In genomic region chr7:140593583-140593982, GRCh38 we compare ENCODE assay signal across 19 cellular contexts. TPM values are rescaled to one million over a fixed set of nuclear protein-coding genes. Genes with fewer than 3 reads are reported as not detected.
DNase-seq lines count a peak whose midpoint lies in the region; ATAC-seq and TF ChIP-seq lines count a peak whose summit lies in the region.
"Had no signal": no experiment of that assay in that cellular context is flagged by ENCODE, and none has a peak within 500 bp of the region (broad histone marks: within the 10 kb centered on the region; RNA-seq: fewer than 3 reads in every experiment).

No MANE protein-coding gene starts in this region.

- CTCF ChIA-PET in WTC11 (lab: Charles Lee): interaction anchor here (0.6 to 0.8 kb wide), 2 partner anchors 75 to 182 kb away, joined by 3 read pairs; no protein-coding TSS in a partner anchor

- H3K4me1 Mint-ChIP-seq in activated naive CD8-positive, alpha-beta T cell treated with anti-CD3 and anti-CD28 coated beads, Interleukin-2, amount 10 ng/mL, durations not matched to agents 7 days and 5 days: peaks cover 8% of the 10 kb centered on the region
- H3K4me1 Mint-ChIP-seq in mesothelial cell of epicardium: peaks cover 22% of the 10 kb centered on the region
- peaks cover 14% of the 10 kb centered on the region for H3K4me1 Mint-ChIP-seq in WTC11
- H3K4me1 Mint-ChIP-seq: CD14-positive monocyte had no signal

- no peak for TF ChIP-seq CTCF in mesothelial cell of epicardium (IDR thresholded peaks at IDR 0.05; ENCODE audit: unreplicated experiment)
- TF ChIP-seq CTCF in WTC11 (IDR thresholded peaks at IDR 0.05): no peak

- H3K27ac Mint-ChIP-seq in activated naive CD8-positive, alpha-beta T cell treated with anti-CD3 and anti-CD28 coated beads, Interleukin-2, amount 10 ng/mL, durations not matched to agents 7 days and 5 days: no peak overlapping the region
- H3K27ac Mint-ChIP-seq in mesothelial cell of epicardium (no peak overlapping the region), WTC11 (no peak overlapping the region; the same call in 1 of the 2 replicates)
- H3K27ac Mint-ChIP-seq: activated CD4-positive, alpha-beta T cell treated with anti-CD3 and anti-CD28 coated beads, Interleukin-2, amount 10 ng/mL, durations not matched to agents 24 days and 14 days; activated naive CD4-positive, alpha-beta T cell treated with anti-CD3 and anti-CD28 coated beads, Interleukin-2, amount 10 ng/mL, durations not matched to agents 7 days and 5 days; CD14-positive monocyte had no signal

- H3K4me3 ChIP-seq in GM08714 (ENCODE audit: low read length): peak overlapping the region; percentile 27; the same call in 1 of the 2 replicates
- H3K4me3 ChIP-seq: gastroesophageal sphincter had no signal

- H3K36me3 Mint-ChIP-seq in activated naive CD8-positive, alpha-beta T cell treated with anti-CD3 and anti-CD28 coated beads, Interleukin-2, amount 10 ng/mL, durations not matched to agents 7 days and 5 days: no peaks in the 10 kb centered on the region
- no peaks in the 10 kb centered on the region for H3K36me3 Mint-ChIP-seq in mesothelial cell of epicardium
- no peaks in the 10 kb centered on the region for H3K36me3 Mint-ChIP-seq in WTC11
- H3K36me3 Mint-ChIP-seq: activated naive CD4-positive, alpha-beta T cell treated with anti-CD3 and anti-CD28 coated beads, Interleukin-2, amount 10 ng/mL, durations not matched to agents 7 days and 5 days; CD14-positive monocyte had no signal

- DNase-seq in activated naive CD8-positive, alpha-beta T cell treated with anti-CD3 and anti-CD28 coated beads, Interleukin-2, amount 10 ng/mL, durations not matched to agents 7 days and 5 days: no peak
- DNase-seq in NCI-H1694 treated with DMSO at 0.1 percent for 48 hours (lab: John Stamatoyannopoulos, UW): no peak
- DNase-seq in stimulated activated CD8-positive, alpha-beta memory T cell treated with anti-CD3 and anti-CD28 coated beads, Interleukin-4, amount 100 ng/mL, for 48 hours: no peak
- no peak for DNase-seq in mesothelial cell of epicardium (ENCODE audit: low spot score in 2 of 2, unreplicated experiment in 2 of 2)
- no peak for DNase-seq in WTC11 (ENCODE audit: low spot score)
- DNase-seq: activated CD4-positive, alpha-beta T cell treated with anti-CD3 and anti-CD28 coated beads, Interleukin-2, amount 10 ng/mL, durations not matched to agents 24 days and 14 days; activated naive CD4-positive, alpha-beta T cell treated with anti-CD3 and anti-CD28 coated beads, Interleukin-2, amount 10 ng/mL, durations not matched to agents 7 days and 5 days; cortex of kidney; DMS79; NCI-H1105; stimulated activated CD4-positive, alpha-beta T cell treated with anti-CD3 and anti-CD28 coated beads, Interleukin-2, amount 100 ng/mL, for 24 hours; substantia nigra had no signal

- no peaks in the 10 kb centered on the region for H3K9me3 Mint-ChIP-seq in activated naive CD8-positive, alpha-beta T cell treated with anti-CD3 and anti-CD28 coated beads, Interleukin-2, amount 10 ng/mL, durations not matched to agents 7 days and 5 days
- H3K9me3 Mint-ChIP-seq in mesothelial cell of epicardium: no peaks in the 10 kb centered on the region
- H3K9me3 Mint-ChIP-seq in WTC11: no peaks in the 10 kb centered on the region
- H3K9me3 Mint-ChIP-seq: activated CD4-positive, alpha-beta T cell treated with anti-CD3 and anti-CD28 coated beads, Interleukin-2, amount 10 ng/mL, durations not matched to agents 24 days and 14 days; activated naive CD4-positive, alpha-beta T cell treated with anti-CD3 and anti-CD28 coated beads, Interleukin-2, amount 10 ng/mL, durations not matched to agents 7 days and 5 days; brain; CD14-positive monocyte had no signal

- H3K4me3 Mint-ChIP-seq in activated naive CD8-positive, alpha-beta T cell treated with anti-CD3 and anti-CD28 coated beads, Interleukin-2, amount 10 ng/mL, durations not matched to agents 7 days and 5 days: peak overlapping the region; percentile 4
- H3K4me3 Mint-ChIP-seq in mesothelial cell of epicardium (no peak overlapping the region), WTC11 (no peak overlapping the region)
- H3K4me3 Mint-ChIP-seq: activated CD4-positive, alpha-beta T cell treated with anti-CD3 and anti-CD28 coated beads, Interleukin-2, amount 10 ng/mL, durations not matched to agents 24 days and 14 days; activated naive CD4-positive, alpha-beta T cell treated with anti-CD3 and anti-CD28 coated beads, Interleukin-2, amount 10 ng/mL, durations not matched to agents 7 days and 5 days; brain had no signal

- POLR2A ChIA-PET in activated naive CD8-positive, alpha-beta T cell treated with anti-CD3 and anti-CD28 coated beads, Interleukin-2, amount 10 ng/mL, durations not matched to agents 7 days and 5 days (lab: Charles Lee): no interaction called here
- POLR2A ChIA-PET in WTC11 (lab: Charles Lee): interaction anchor here (0.7 kb wide), 1 partner anchor 20 kb away, joined by 3 read pairs; no protein-coding TSS in a partner anchor

- peak; percentile 77 for ATAC-seq in GM19395 (IDR thresholded peaks at IDR 0.05; ENCODE audit: unreplicated experiment)
- ATAC-seq in HG03095 (IDR thresholded peaks at IDR 0.05; ENCODE audit: unreplicated experiment): peak; percentile 53
- no peak for ATAC-seq in activated naive CD8-positive, alpha-beta T cell treated with anti-CD3 and anti-CD28 coated beads, Interleukin-2, amount 10 ng/mL, durations not matched to agents 7 days and 5 days (ENCODE audit: low read depth)
- no peak for ATAC-seq in WTC11
- ATAC-seq: left lobe of liver had no signal

- H3K27me3 Mint-ChIP-seq in activated naive CD8-positive, alpha-beta T cell treated with anti-CD3 and anti-CD28 coated beads, Interleukin-2, amount 10 ng/mL, durations not matched to agents 7 days and 5 days: peaks cover 21% of the 10 kb centered on the region
- H3K27me3 Mint-ChIP-seq in mesothelial cell of epicardium (ENCODE audit: low read depth): no peaks in the 10 kb centered on the region
- no peaks in the 10 kb centered on the region for H3K27me3 Mint-ChIP-seq in WTC11 (ENCODE audit: low read depth)
- H3K27me3 Mint-ChIP-seq: brain had no signal

TF ChIP-seq in WTC11, 78 proteins besides CTCF, POLR2A, EP300 and RAD21 (continues in another document):
- TF ChIP-seq SMAD3 (CRISPR knock-in tag; IDR thresholded peaks at IDR 0.05; ENCODE audit: borderline replicate concordance): no peak
- TF ChIP-seq SP1 (CRISPR knock-in tag; conservative IDR thresholded peaks at IDR 0.05): no peak
- no peak for TF ChIP-seq ZBTB43 (CRISPR knock-in tag; IDR thresholded peaks at IDR 0.05)
- TF ChIP-seq RELA (CRISPR knock-in tag; IDR thresholded peaks at IDR 0.05; ENCODE audit: borderline replicate concordance): no peak
- TF ChIP-seq SOX15 (CRISPR knock-in tag; IDR thresholded peaks at IDR 0.05): no peak
- no peak for TF ChIP-seq FOXP4 (CRISPR knock-in tag; IDR thresholded peaks at IDR 0.05)
- no peak for TF ChIP-seq ZNF281 (CRISPR knock-in tag; IDR thresholded peaks at IDR 0.05)

RNA-seq across cellular contexts. Expression of gene DENND2A, which starts 47.0 kb away (rescaled TPM):
- not detected for total RNA-seq in activated naive CD8-positive, alpha-beta T cell treated with anti-CD3 and anti-CD28 coated beads, Interleukin-2, amount 10 ng/mL, durations not matched to agents 7 days and 5 days
- total RNA-seq in mesothelial cell of epicardium: 31.9 to 38.0 TPM (median 32.3 TPM) in 3 replicates
- 10.0 to 13.6 TPM (median 12.7 TPM) in 3 replicates for total RNA-seq in WTC11 (2021)
- total RNA-seq: activated CD4-positive, alpha-beta T cell treated with anti-CD3 and anti-CD28 coated beads, Interleukin-2, amount 10 ng/mL, durations not matched to agents 24 days and 14 days had no signal

Comparison
In these comparisons a context has a peak if more than half of its experiments do, and no peak if none do; other contexts are left out.
1. ATAC-seq: peak in GM19395 (single experiment) and HG03095 (single experiment); none in activated naive CD8-positive, alpha-beta T cell treated with anti-CD3 and anti-CD28 coated beads, Interleukin-2, amount 10 ng/mL, durations not matched to agents 7 days and 5 days (single experiment) and WTC11 (single experiment).
2. RNA of gene DENND2A, which starts 47.0 kb away (total RNA-seq): 31.9 to 38.0 TPM in mesothelial cell of epicardium and 10.0 to 13.6 TPM in WTC11; not detected in activated naive CD8-positive, alpha-beta T cell treated with anti-CD3 and anti-CD28 coated beads, Interleukin-2, amount 10 ng/mL, durations not matched to agents 7 days and 5 days; every median in the first group is over 10 times any median in the second.